1 cellular context compared by ENCODE assay signal in genomic region chr5:106415541-106415940, GRCh38.
TF ChIP-seq lines count a peak whose summit lies in the region.

No MANE protein-coding gene starts in this region.

TF ChIP-seq in SK-N-SH treated with all-trans-retinoic acid at 6 μM for 48 hours, 23 proteins besides CTCF, POLR2A, EP300 and RAD21 (continued from another document):
- TF ChIP-seq CSRNP3 (CRISPR knock-in tag; IDR thresholded peaks at IDR 0.05) (no peak), ZFP30 (CRISPR knock-in tag; IDR thresholded peaks at IDR 0.05) (no peak), ZFP3 (CRISPR knock-in tag; IDR thresholded peaks at IDR 0.05) (no peak), ZNF70 (CRISPR knock-in tag; IDR thresholded peaks at IDR 0.05) (no peak), ZNF8 (CRISPR knock-in tag; IDR thresholded peaks at IDR 0.05) (no peak), BACH2 (CRISPR knock-in tag; IDR thresholded peaks at IDR 0.05; ENCODE audit: borderline replicate concordance) (no peak), ZNF565 (CRISPR knock-in tag; conservative IDR thresholded peaks at IDR 0.05; ENCODE audit: low read depth) (no peak), CREB5 (CRISPR knock-in tag; IDR thresholded peaks at IDR 0.05; ENCODE audit: low read depth) (no peak), ZC3H10 (CRISPR knock-in tag; IDR thresholded peaks at IDR 0.05) (no peak)
TF ChIP-seq in SK-N-SH treated with all-trans-retinoic acid at 6 μM for 48 hours: peak in this region for 0.
